24 cellular contexts compared by ENCODE assay signal in the genomic region with DNA sequence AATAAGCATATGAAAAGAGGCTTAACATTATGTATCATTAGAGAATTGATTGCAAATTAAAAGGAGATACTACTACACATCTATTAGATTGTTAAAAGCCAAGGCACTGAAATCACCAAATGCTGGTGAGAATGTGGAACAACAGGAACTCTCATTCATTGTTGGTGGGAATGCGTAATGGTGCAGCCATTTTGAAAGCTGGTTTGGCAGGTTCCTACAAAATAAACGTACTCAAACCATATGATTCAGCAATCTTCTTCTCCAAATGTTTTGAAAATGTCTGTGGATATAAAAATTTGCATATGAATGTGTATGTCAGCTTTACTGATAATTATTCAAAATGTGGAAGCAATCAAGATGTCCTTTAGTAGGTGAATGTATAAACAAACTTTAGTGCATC.
"Had no signal": no experiment of that assay in that cellular context is flagged by ENCODE, and none has a peak within 500 bp of the region (broad histone marks: within the 10 kb centered on the region; RNA-seq: fewer than 3 reads in every experiment).

No MANE protein-coding gene starts in this region.

- H3K4me1 ChIP-seq: esophagus muscularis mucosa, left ventricle myocardium inferior, sigmoid colon had no signal

- H3K27ac ChIP-seq: brain microvascular endothelial cell, esophagus muscularis mucosa, left ventricle myocardium inferior, sigmoid colon had no signal

- H3K4me3 Mint-ChIP-seq: activated T-helper 1 cell treated with anti-CD3 and anti-CD28 coated beads, Interleukin-12 subunit alpha, Interleukin-12 subunit beta, Interleukin-2, Interleukin-4 antibody, amounts not matched to agents 30 ng/mL and 10 ng/mL and 1 ng/mL, durations not matched to agents 14 hours and 24 hours and 36 hours; effector memory CD8-positive, alpha-beta T cell; nephron; stimulated activated effector memory CD8-positive, alpha-beta T cell treated with anti-CD3 and anti-CD28 coated beads, Interleukin-12 subunit alpha, Interleukin-12 subunit beta, amount 100 ng/mL, for 72 hours; stimulated activated naive CD8-positive, alpha-beta T cell treated with anti-CD3 and anti-CD28 coated beads, Interleukin-15, Interleukin-2, amounts not matched to agents 100 ng/mL and 50 ng/mL, for 24 hours had no signal

- H3K27ac Mint-ChIP-seq: activated T-helper 1 cell treated with anti-CD3 and anti-CD28 coated beads, Interleukin-12 subunit alpha, Interleukin-12 subunit beta, Interleukin-2, Interleukin-4 antibody, amounts not matched to agents 30 ng/mL and 10 ng/mL and 1 ng/mL, durations not matched to agents 14 hours and 24 hours and 36 hours; effector memory CD8-positive, alpha-beta T cell; nephron; progenitor cell of endocrine pancreas; stimulated activated effector memory CD8-positive, alpha-beta T cell treated with anti-CD3 and anti-CD28 coated beads, Interleukin-12 subunit alpha, Interleukin-12 subunit beta, amount 100 ng/mL, for 72 hours; stimulated activated naive CD8-positive, alpha-beta T cell treated with anti-CD3 and anti-CD28 coated beads, Interleukin-15, Interleukin-2, amounts not matched to agents 100 ng/mL and 50 ng/mL, for 24 hours had no signal

- H3K27me3 ChIP-seq: brain microvascular endothelial cell, esophagus muscularis mucosa, sigmoid colon had no signal

- H3K4me1 Mint-ChIP-seq: nephron; stimulated activated effector memory CD8-positive, alpha-beta T cell treated with anti-CD3 and anti-CD28 coated beads, Interleukin-12 subunit alpha, Interleukin-12 subunit beta, amount 100 ng/mL, for 72 hours had no signal

- H3K36me3 Mint-ChIP-seq: stimulated activated effector memory CD8-positive, alpha-beta T cell treated with anti-CD3 and anti-CD28 coated beads, Interleukin-12 subunit alpha, Interleukin-12 subunit beta, amount 100 ng/mL, for 72 hours had no signal

- DNase-seq: activated CD4-positive, alpha-beta T cell treated with anti-CD3 and anti-CD28 coated beads for 4 hours; activated CD4-positive, alpha-beta T cell treated with anti-CD3 and anti-CD28 coated beads, Interleukin-2, amount 50 U/mL, for 4 hours; activated CD8-positive, alpha-beta memory T cell treated with anti-CD3 and anti-CD28 coated beads for 24 hours; activated gamma-delta T cell treated with Interleukin-2 at 50 U/mL for 16 hours; activated naive CD4-positive, alpha-beta T cell treated with anti-CD3 and anti-CD28 coated beads, Interleukin-2, amount 50 U/mL, for 16 hours; amniotic stem cell; brain microvascular endothelial cell; caudate nucleus; cortex of kidney; effector memory CD8-positive, alpha-beta T cell; glutamatergic neuron; islet precursor cell; left ventricle myocardium inferior; sigmoid colon; small intestine; stimulated activated CD4-positive, alpha-beta T cell treated with anti-CD3 and anti-CD28 coated beads, Interleukin-4, amount 100 ng/mL, for 24 hours; substantia nigra; T-helper 1 cell had no signal

- H3K36me3 ChIP-seq: brain microvascular endothelial cell, esophagus muscularis mucosa, left ventricle myocardium inferior, sigmoid colon had no signal

- ATAC-seq: effector memory CD8-positive, alpha-beta T cell; stimulated activated effector memory CD8-positive, alpha-beta T cell treated with anti-CD3 and anti-CD28 coated beads, Interleukin-12 subunit alpha, Interleukin-12 subunit beta, amount 100 ng/mL, for 72 hours had no signal

- H3K4me3 ChIP-seq: esophagus muscularis mucosa, left ventricle myocardium inferior, sigmoid colon had no signal
